In the genomic region with DNA sequence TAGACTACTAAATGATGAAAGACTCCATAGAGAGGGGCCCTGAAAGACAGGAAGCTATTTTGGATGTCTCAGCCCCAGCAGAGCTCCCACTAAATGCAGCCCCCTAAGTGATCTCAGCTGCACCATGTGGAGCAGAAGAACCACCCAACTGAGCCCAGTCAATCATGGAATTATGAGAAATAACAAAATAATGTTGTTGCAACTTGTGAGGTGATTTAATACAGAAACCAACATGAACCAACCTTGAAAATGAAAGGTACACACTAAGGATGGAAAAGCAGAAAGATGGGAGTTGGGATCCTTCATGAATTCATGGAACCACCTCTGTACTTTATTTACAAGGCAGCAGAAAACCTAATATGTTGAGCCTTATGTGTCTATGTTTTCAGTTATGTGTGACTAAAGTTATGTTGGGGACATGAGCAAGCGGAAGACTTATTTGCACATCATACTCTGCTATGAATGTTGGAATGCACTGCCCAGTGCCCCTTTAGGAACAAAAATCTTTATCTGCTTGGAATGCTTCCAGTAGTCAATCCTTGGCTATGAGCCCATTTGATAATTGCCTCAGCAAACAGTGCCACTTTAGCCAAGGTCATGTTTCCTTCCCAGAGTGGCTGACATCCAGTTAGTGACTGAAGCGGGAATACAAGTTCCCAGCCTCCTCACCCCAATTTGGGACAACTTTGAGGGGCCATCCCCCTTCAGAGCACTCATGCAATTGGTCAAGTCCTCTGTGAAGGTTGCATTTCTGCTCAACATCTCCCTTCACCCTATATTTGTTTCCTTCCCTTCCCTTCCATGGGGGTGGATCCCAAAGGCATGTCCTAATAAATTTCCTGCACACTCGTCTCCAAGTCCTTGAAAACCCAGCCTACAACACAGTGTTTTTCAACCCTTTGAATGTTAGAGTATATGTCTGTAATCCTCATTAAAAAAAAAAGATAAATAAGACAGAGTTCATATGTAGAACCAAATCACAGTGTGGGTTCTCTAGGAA, we compare ENCODE assay signal across 21 cellular contexts. TPM values are rescaled to one million over a fixed set of nuclear protein-coding genes. Genes with fewer than 3 reads are reported as not detected.
A peak's percentile ranks its signal among the peaks of the same experiment; 100 is the strongest.
DNase-seq lines count a peak whose midpoint lies in the region; ATAC-seq, FAIRE-seq and TF ChIP-seq lines count a peak whose summit lies in the region.
"Had no signal": no experiment of that assay in that cellular context is flagged by ENCODE, and none has a peak within 500 bp of the region (broad histone marks: within the 10 kb centered on the region; RNA-seq: fewer than 3 reads in every experiment).

No MANE protein-coding gene starts in this region.

- H3K27me3 Mint-ChIP-seq in glutamatergic neuron (ENCODE audit: unreplicated experiment), result peaks cover 5% of the 10 kb centered on the region
- H3K27me3 Mint-ChIP-seq: T-helper 17 cell had no signal

- TF ChIP-seq CTCF in liver (IDR thresholded peaks at IDR 0.05; ENCODE audit: low read depth, low read length, missing input control) (no peak), glutamatergic neuron (IDR thresholded peaks at IDR 0.05; ENCODE audit: partially characterized antibody, unreplicated experiment) (no peak)

- H3K4me1 Mint-ChIP-seq in glutamatergic neuron (ENCODE audit: low read depth, unreplicated experiment), result peaks cover 14% of the 10 kb centered on the region
- H3K4me1 Mint-ChIP-seq: CD8-positive, alpha-beta memory T cell had no signal

- WGBS in liver, result 23% methylated on average over 3 of the region's 3 CpGs

- no peak overlapping the region for H3K27ac Mint-ChIP-seq in glutamatergic neuron (ENCODE audit: unreplicated experiment)
- H3K27ac Mint-ChIP-seq: T-helper 17 cell had no signal

- TF ChIP-seq RAD21 in liver (IDR thresholded peaks at IDR 0.05), result peak; percentile 6 to 47

- H3K4me3 Mint-ChIP-seq in glutamatergic neuron (ENCODE audit: unreplicated experiment), result no peak overlapping the region
- H3K4me3 Mint-ChIP-seq: CD8-positive, alpha-beta memory T cell; T-helper 17 cell had no signal

- no peak overlapping the region for H3K4me3 ChIP-seq in liver (ENCODE audit: low read depth in 1 of 3, low read length in 3 of 3)
- H3K4me3 ChIP-seq: BLaER1, HAP-1 had no signal

- DNase-seq in NCI-H146 (lab: John Stamatoyannopoulos, UW) (peak; percentile 51), NCI-H146 treated with DMSO at 0.1 percent for 48 hours (lab: John Stamatoyannopoulos, UW; ENCODE audit: unreplicated experiment) (no peak), HTR-8/SVneo (ENCODE audit: insufficient read length, low spot score) (no peak), NCI-H69 (lab: John Stamatoyannopoulos, UW) (peak; percentile 3), glutamatergic neuron (no peak), GM19240 (ENCODE audit: insufficient read length, low spot score) (no peak)
- DNase-seq: CD8-positive, alpha-beta memory T cell; KG1; NCI-H187; NCI-H2171 treated with DMSO at 0.1 percent for 48 hours; NCI-H524 treated with DMSO at 0.1 percent for 48 hours; PC-3; T-helper 17 cell had no signal

- peaks cover 35% of the 10 kb centered on the region for H3K36me3 Mint-ChIP-seq in glutamatergic neuron (ENCODE audit: unreplicated experiment)

- H3K36me3 ChIP-seq in liver (ENCODE audit: control insufficient read depth in 4 of 4, insufficient read depth in 3 of 4, low read depth in 1 of 4, low read length in 3 of 4), result no peaks in the 10 kb centered on the region
- H3K36me3 ChIP-seq: HAP-1 had no signal

- peaks cover 1 to 42% (median 21%) of the 10 kb centered on the region in 4 donors for H3K4me1 ChIP-seq in liver (ENCODE audit: control insufficient read depth in 4 of 4, insufficient read depth in 4 of 4, low read length in 3 of 4)
- H3K4me1 ChIP-seq: HAP-1 had no signal

- peaks cover 9% of the 10 kb centered on the region for H3K9me3 Mint-ChIP-seq in glutamatergic neuron (ENCODE audit: unreplicated experiment)

- no peak for ATAC-seq in HG03565 (IDR thresholded peaks at IDR 0.05; ENCODE audit: unreplicated experiment)
- ATAC-seq: PC-3, T-helper 17 cell had no signal

- H3K27me3 ChIP-seq in liver (ENCODE audit: control insufficient read depth in 4 of 4, insufficient read depth in 4 of 4, low read length in 3 of 4), result no peaks in the 10 kb centered on the region
- H3K27me3 ChIP-seq: BLaER1 had no signal

- no peaks in the 10 kb centered on the region for H3K9me3 ChIP-seq in liver (ENCODE audit: control insufficient read depth in 4 of 4, low read length in 3 of 4)
- H3K9me3 ChIP-seq: HAP-1 had no signal

- H3K27ac ChIP-seq in liver (ENCODE audit: low read depth in 1 of 2, low read length in 2 of 2), result peak overlapping the region in 1 of 2 donors; percentile 24
- H3K27ac ChIP-seq: BLaER1, HL-60, RWPE1 had no signal

- no peak overlapping the region for H3K9ac ChIP-seq in liver (ENCODE audit: low read depth in 1 of 2, low read length in 2 of 2)
- H3K9ac ChIP-seq: BLaER1 had no signal

- peak; percentile 73 for FAIRE-seq in HTR-8/SVneo (lab: Jason Lieb, UNC)
- FAIRE-seq: A204.1, GM19239 had no signal

TF ChIP-seq in liver, 16 proteins besides CTCF, POLR2A, EP300 and RAD21:
- TF ChIP-seq TAF1 (conservative IDR thresholded peaks at IDR 0.05), result no peak
- no peak for TF ChIP-seq FOXA1 (IDR thresholded peaks at IDR 0.05)
- TF ChIP-seq, protein P1, sequence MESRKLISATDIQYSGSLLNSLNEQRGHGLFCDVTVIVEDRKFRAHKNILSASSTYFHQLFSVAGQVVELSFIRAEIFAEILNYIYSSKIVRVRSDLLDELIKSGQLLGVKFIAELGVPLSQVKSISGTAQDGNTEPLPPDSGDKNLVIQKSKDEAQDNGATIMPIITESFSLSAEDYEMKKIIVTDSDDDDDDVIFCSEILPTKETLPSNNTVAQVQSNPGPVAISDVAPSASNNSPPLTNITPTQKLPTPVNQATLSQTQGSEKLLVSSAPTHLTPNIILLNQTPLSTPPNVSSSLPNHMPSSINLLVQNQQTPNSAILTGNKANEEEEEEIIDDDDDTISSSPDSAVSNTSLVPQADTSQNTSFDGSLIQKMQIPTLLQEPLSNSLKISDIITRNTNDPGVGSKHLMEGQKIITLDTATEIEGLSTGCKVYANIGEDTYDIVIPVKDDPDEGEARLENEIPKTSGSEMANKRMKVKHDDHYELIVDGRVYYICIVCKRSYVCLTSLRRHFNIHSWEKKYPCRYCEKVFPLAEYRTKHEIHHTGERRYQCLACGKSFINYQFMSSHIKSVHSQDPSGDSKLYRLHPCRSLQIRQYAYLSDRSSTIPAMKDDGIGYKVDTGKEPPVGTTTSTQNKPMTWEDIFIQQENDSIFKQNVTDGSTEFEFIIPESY (IDR thresholded peaks at IDR 0.05), result no peak
- peak; percentile 55 to 68 for TF ChIP-seq HNF4A (conservative IDR thresholded peaks at IDR 0.05)
- TF ChIP-seq HNF4G (IDR thresholded peaks at IDR 0.05), result peak; percentile 19
- TF ChIP-seq NR2F2 (IDR thresholded peaks at IDR 0.05), result no peak
- peak in 1 of 2 donors; percentile 28 for TF ChIP-seq GABPA (IDR thresholded peaks at IDR 0.05 in 1 of 2, conservative IDR thresholded peaks at IDR 0.05 in 1 of 2)
- TF ChIP-seq RXRA (IDR thresholded peaks at IDR 0.05), result peak; percentile 55 to 81
- TF ChIP-seq FOXA2 (IDR thresholded peaks at IDR 0.05), result peak; percentile 46
- peak; percentile 77 for TF ChIP-seq MAX (IDR thresholded peaks at IDR 0.05)
- TF ChIP-seq, protein P2, sequence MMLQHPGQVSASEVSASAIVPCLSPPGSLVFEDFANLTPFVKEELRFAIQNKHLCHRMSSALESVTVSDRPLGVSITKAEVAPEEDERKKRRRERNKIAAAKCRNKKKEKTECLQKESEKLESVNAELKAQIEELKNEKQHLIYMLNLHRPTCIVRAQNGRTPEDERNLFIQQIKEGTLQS (IDR thresholded peaks at IDR 0.05), result peak; percentile 35
- TF ChIP-seq YY1 (IDR thresholded peaks at IDR 0.05), result peak; percentile 56
- TF ChIP-seq EGR1 (IDR thresholded peaks at IDR 0.05; ENCODE audit: low read depth in 2 of 2), result peak in 1 of 2 donors; percentile 58
- TF ChIP-seq JUND (IDR thresholded peaks at IDR 0.05), result peak in 1 of 2 donors; percentile 49
- peak; percentile 59 for TF ChIP-seq SP1 (IDR thresholded peaks at IDR 0.05)
- TF ChIP-seq, protein P3, sequence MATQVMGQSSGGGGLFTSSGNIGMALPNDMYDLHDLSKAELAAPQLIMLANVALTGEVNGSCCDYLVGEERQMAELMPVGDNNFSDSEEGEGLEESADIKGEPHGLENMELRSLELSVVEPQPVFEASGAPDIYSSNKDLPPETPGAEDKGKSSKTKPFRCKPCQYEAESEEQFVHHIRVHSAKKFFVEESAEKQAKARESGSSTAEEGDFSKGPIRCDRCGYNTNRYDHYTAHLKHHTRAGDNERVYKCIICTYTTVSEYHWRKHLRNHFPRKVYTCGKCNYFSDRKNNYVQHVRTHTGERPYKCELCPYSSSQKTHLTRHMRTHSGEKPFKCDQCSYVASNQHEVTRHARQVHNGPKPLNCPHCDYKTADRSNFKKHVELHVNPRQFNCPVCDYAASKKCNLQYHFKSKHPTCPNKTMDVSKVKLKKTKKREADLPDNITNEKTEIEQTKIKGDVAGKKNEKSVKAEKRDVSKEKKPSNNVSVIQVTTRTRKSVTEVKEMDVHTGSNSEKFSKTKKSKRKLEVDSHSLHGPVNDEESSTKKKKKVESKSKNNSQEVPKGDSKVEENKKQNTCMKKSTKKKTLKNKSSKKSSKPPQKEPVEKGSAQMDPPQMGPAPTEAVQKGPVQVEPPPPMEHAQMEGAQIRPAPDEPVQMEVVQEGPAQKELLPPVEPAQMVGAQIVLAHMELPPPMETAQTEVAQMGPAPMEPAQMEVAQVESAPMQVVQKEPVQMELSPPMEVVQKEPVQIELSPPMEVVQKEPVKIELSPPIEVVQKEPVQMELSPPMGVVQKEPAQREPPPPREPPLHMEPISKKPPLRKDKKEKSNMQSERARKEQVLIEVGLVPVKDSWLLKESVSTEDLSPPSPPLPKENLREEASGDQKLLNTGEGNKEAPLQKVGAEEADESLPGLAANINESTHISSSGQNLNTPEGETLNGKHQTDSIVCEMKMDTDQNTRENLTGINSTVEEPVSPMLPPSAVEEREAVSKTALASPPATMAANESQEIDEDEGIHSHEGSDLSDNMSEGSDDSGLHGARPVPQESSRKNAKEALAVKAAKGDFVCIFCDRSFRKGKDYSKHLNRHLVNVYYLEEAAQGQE (IDR thresholded peaks at IDR 0.05), result peak; percentile 20
TF ChIP-seq in liver: peak in this region for 12.

RNA-seq across cellular contexts. Expression of gene TP53RK, which starts 18.4 kb away (rescaled TPM):
- total RNA-seq in liver, result 10 to 100 TPM in 1 of 2 donors, 1 to 10 TPM in 1; 7.9 to 12.8 TPM
- 1 to 10 TPM; 4.7 to 5.7 TPM for polyA plus RNA-seq in liver
- 19.0 TPM for total RNA-seq in glutamatergic neuron (ENCODE audit: unreplicated experiment)

RNA-seq across cellular contexts. Expression of gene SLC13A3, which starts 19.6 kb away (rescaled TPM):
- 10 to 100 TPM in 1 of 2 donors, 1 to 10 TPM in 1; 1.5 to 10.7 TPM for total RNA-seq in liver
- 1 to 10 TPM; 7.9 to 8.8 TPM for polyA plus RNA-seq in liver
- 5.8 TPM for total RNA-seq in glutamatergic neuron (ENCODE audit: unreplicated experiment)
- total RNA-seq: PC-3 had no signal
- polyA plus RNA-seq: CD8-positive, alpha-beta memory T cell had no signal

RNA-seq across cellular contexts. Expression of gene SLC2A10, which starts 38.6 kb away (rescaled TPM):
- total RNA-seq in liver (10 to 100 TPM in 1 of 2 donors, 1 to 10 TPM in 1; 8.0 to 79.7 TPM), glutamatergic neuron (ENCODE audit: unreplicated experiment) (0.37 TPM)
- 10 to 100 TPM; 14.4 to 38.9 TPM for polyA plus RNA-seq in liver
- total RNA-seq: CD8-positive, alpha-beta memory T cell; T-helper 17 cell had no signal

Comparison
In these comparisons a context has a peak if more than half of its experiments do, and no peak if none do; other contexts are left out.
1. DNase-seq: peak in NCI-H146 (single experiment) and NCI-H69 (single experiment); none in NCI-H146 treated with DMSO at 0.1 percent for 48 hours (single experiment), HTR-8/SVneo (single experiment), glutamatergic neuron (single experiment) and GM19240 (single experiment).